ENCODE assay signal across 16 cellular contexts in genomic region chr6:64249129-64249528, GRCh38.
A peak's percentile ranks its signal among the peaks of the same experiment; 100 is the strongest.
DNase-seq lines count a peak whose midpoint lies in the region; ATAC-seq and TF ChIP-seq lines count a peak whose summit lies in the region.
"Had no signal": no experiment of that assay in that cellular context is flagged by ENCODE, and none has a peak within 500 bp of the region (broad histone marks: within the 10 kb centered on the region; RNA-seq: fewer than 3 reads in every experiment).

No MANE protein-coding gene starts in this region.

- H3K4me3 ChIP-seq in fibroblast of pulmonary artery (replicated peaks; ENCODE audit: low read depth, low read length) = no peak overlapping the region
- no peak overlapping the region for H3K4me3 ChIP-seq in suprapubic skin

- no peaks in the 10 kb centered on the region for H3K36me3 Mint-ChIP-seq in glutamatergic neuron (ENCODE audit: unreplicated experiment)
- H3K36me3 Mint-ChIP-seq: IgD-negative memory B cell had no signal

- no peak overlapping the region for H3K4me3 Mint-ChIP-seq in glutamatergic neuron (ENCODE audit: unreplicated experiment)
- H3K4me3 Mint-ChIP-seq: IgD-negative memory B cell had no signal

- H3K9me3 ChIP-seq in suprapubic skin = no peaks in the 10 kb centered on the region

- DNase-seq in COLO829 (ENCODE audit: low spot score) = peak; percentile 6
- peak; percentile 50 for DNase-seq in HT1080 (ENCODE audit: low read depth)
- peak; percentile 79 for DNase-seq in amniotic epithelial cell (ENCODE audit: low read depth)
- DNase-seq in fibroblast of pulmonary artery (ENCODE audit: low read depth) = peak; percentile 62
- DNase-seq in D341Med (ENCODE audit: low spot score) = no peak
- no peak for DNase-seq in glutamatergic neuron
- DNase-seq in suprapubic skin (ENCODE audit: low spot score in 2 of 2) = no peak
- DNase-seq: GOT3, MV-4-11, NCI-H1436 treated with DMSO at 0.1 percent for 48 hours, NCI-H2107, NCI-H345, NCI-H526 treated with DMSO at 0.1 percent for 48 hours, OCI-M1 had no signal

- no peak for TF ChIP-seq EP300 in suprapubic skin (IDR thresholded peaks at IDR 0.05)

- no peak for TF ChIP-seq POLR2A in suprapubic skin (IDR thresholded peaks at IDR 0.05)

- H3K27me3 ChIP-seq in suprapubic skin = no peaks in the 10 kb centered on the region

- H3K27ac ChIP-seq in suprapubic skin = no peak overlapping the region

- H3K27me3 Mint-ChIP-seq in glutamatergic neuron (ENCODE audit: unreplicated experiment) = no peaks in the 10 kb centered on the region
- H3K27me3 Mint-ChIP-seq: IgD-negative memory B cell had no signal

- H3K27ac Mint-ChIP-seq in glutamatergic neuron (ENCODE audit: unreplicated experiment) = no peak overlapping the region
- H3K27ac Mint-ChIP-seq: IgD-negative memory B cell had no signal

- H3K4me1 Mint-ChIP-seq in glutamatergic neuron (ENCODE audit: low read depth, unreplicated experiment) = no peaks in the 10 kb centered on the region
- H3K4me1 Mint-ChIP-seq: IgD-negative memory B cell had no signal

- 71% methylated on average over 1 of the region's 1 CpG for WGBS in suprapubic skin

- H3K9me3 Mint-ChIP-seq in glutamatergic neuron (ENCODE audit: unreplicated experiment) = no peaks in the 10 kb centered on the region

- no peaks in the 10 kb centered on the region for H3K36me3 ChIP-seq in suprapubic skin

- TF ChIP-seq CTCF in fibroblast of pulmonary artery (IDR thresholded peaks at IDR 0.05; ENCODE audit: low read length, missing control alignments) (no peak), glutamatergic neuron (IDR thresholded peaks at IDR 0.05; ENCODE audit: partially characterized antibody, unreplicated experiment) (no peak), suprapubic skin (IDR thresholded peaks at IDR 0.05) (no peak)

- ATAC-seq in HG02870 (IDR thresholded peaks at IDR 0.05; ENCODE audit: unreplicated experiment) = no peak

- no peaks in the 10 kb centered on the region for H3K4me1 ChIP-seq in suprapubic skin

Comparison
In these comparisons a context has a peak if more than half of its experiments do, and no peak if none do; other contexts are left out.
1. DNase-seq: peak in COLO829 (single experiment), HT1080 (single experiment), amniotic epithelial cell (single experiment) and fibroblast of pulmonary artery (single experiment); none in D341Med (single experiment), glutamatergic neuron (single experiment) and suprapubic skin (0 of 2).